ENCODE assay signal across 9 cellular contexts in the genomic region with DNA sequence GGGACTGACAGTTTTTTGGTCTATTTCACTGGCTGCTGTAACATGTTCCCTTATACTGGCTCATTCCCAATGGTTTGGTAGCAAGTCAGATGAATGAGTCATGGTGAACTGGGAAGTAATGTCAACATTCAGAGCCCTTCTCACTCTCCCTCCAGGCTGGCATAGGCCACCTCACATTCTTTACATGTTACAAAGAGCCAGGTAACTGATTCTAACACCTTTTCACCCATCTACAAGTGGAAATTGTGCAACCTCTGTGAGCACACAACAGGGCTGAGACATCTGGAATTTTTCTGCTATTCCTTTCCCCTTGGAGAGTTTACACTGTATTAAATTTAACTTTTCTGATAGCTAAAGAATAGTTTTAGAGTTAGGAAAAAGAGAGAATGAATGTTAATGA.
DNase-seq lines count a peak whose midpoint lies in the region; ATAC-seq and TF ChIP-seq lines count a peak whose summit lies in the region.
"Had no signal": no experiment of that assay in that cellular context is flagged by ENCODE, and none has a peak within 500 bp of the region (broad histone marks: within the 10 kb centered on the region; RNA-seq: fewer than 3 reads in every experiment).

No MANE protein-coding gene starts in this region.

- H3K4me1 Mint-ChIP-seq in memory B cell = peaks cover 3% of the 10 kb centered on the region
- no peaks in the 10 kb centered on the region for H3K4me1 Mint-ChIP-seq in stimulated activated effector memory CD8-positive, alpha-beta T cell treated with anti-CD3 and anti-CD28 coated beads, Interleukin-12 subunit alpha, Interleukin-12 subunit beta, amount 100 ng/mL, for 72 hours

- no peaks in the 10 kb centered on the region for H3K9me3 Mint-ChIP-seq in memory B cell
- H3K9me3 Mint-ChIP-seq in stimulated activated effector memory CD8-positive, alpha-beta T cell treated with anti-CD3 and anti-CD28 coated beads, Interleukin-12 subunit alpha, Interleukin-12 subunit beta, amount 100 ng/mL, for 72 hours = no peaks in the 10 kb centered on the region

- H3K27me3 Mint-ChIP-seq in memory B cell = no peaks in the 10 kb centered on the region

- H3K27ac Mint-ChIP-seq in memory B cell = peak overlapping the region; percentile 8
- no peak overlapping the region for H3K27ac Mint-ChIP-seq in stimulated activated effector memory CD8-positive, alpha-beta T cell treated with anti-CD3 and anti-CD28 coated beads, Interleukin-12 subunit alpha, Interleukin-12 subunit beta, amount 100 ng/mL, for 72 hours

- ATAC-seq in memory B cell (ENCODE audit: low read depth) = no peak
- ATAC-seq in GM21381 (IDR thresholded peaks at IDR 0.05; ENCODE audit: unreplicated experiment) = no peak
- no peak for ATAC-seq in stimulated activated naive CD8-positive, alpha-beta T cell treated with anti-CD3 and anti-CD28 coated beads, Interleukin-15, Interleukin-2, amounts not matched to agents 100 U/mL and 50 U/mL, for 24 hours
- no peak for ATAC-seq in stimulated activated effector memory CD8-positive, alpha-beta T cell treated with anti-CD3 and anti-CD28 coated beads, Interleukin-12 subunit alpha, Interleukin-12 subunit beta, amount 100 ng/mL, for 72 hours
- ATAC-seq in GM18505 (IDR thresholded peaks at IDR 0.05; ENCODE audit: unreplicated experiment) = no peak
- ATAC-seq: activated CD4-positive, CD25-positive, alpha-beta regulatory T cell treated with anti-CD3 and anti-CD28 coated beads, Interleukin-2, amount 50 U/mL, for 24 hours had no signal

- H3K4me3 Mint-ChIP-seq in memory B cell = no peak overlapping the region
- H3K4me3 Mint-ChIP-seq in stimulated activated effector memory CD8-positive, alpha-beta T cell treated with anti-CD3 and anti-CD28 coated beads, Interleukin-12 subunit alpha, Interleukin-12 subunit beta, amount 100 ng/mL, for 72 hours = no peak overlapping the region

- TF ChIP-seq POLR2A in GM18505 (IDR thresholded peaks at IDR 0.05; ENCODE audit: borderline replicate concordance, extremely low read depth, insufficient read depth, insufficient read length) = no peak

- no peaks in the 10 kb centered on the region for H3K36me3 Mint-ChIP-seq in memory B cell
- no peaks in the 10 kb centered on the region for H3K36me3 Mint-ChIP-seq in stimulated activated effector memory CD8-positive, alpha-beta T cell treated with anti-CD3 and anti-CD28 coated beads, Interleukin-12 subunit alpha, Interleukin-12 subunit beta, amount 100 ng/mL, for 72 hours

- DNase-seq in AML-193 (lab: John Stamatoyannopoulos, UW) (peak; percentile 27 to 31), NCI-H2029 (lab: John Stamatoyannopoulos, UW) (peak; percentile 79), dedifferentiated amniotic fluid mesenchymal stem cell (ENCODE audit: extremely low spot score) (peak; percentile 96), memory B cell (ENCODE audit: low spot score in 2 of 2) (no peak)
- DNase-seq in stimulated activated naive CD8-positive, alpha-beta T cell treated with anti-CD3 and anti-CD28 coated beads, Interleukin-15, Interleukin-2, amounts not matched to agents 100 U/mL and 50 U/mL, for 24 hours = no peak
- no peak for DNase-seq in stimulated activated effector memory CD8-positive, alpha-beta T cell treated with anti-CD3 and anti-CD28 coated beads, Interleukin-12 subunit alpha, Interleukin-12 subunit beta, amount 100 ng/mL, for 72 hours (ENCODE audit: low spot score in 2 of 2)

Comparison
In these comparisons a context has a peak if more than half of its experiments do, and no peak if none do; other contexts are left out.
1. DNase-seq: peak in AML-193 (2 of 2), NCI-H2029 (single experiment) and dedifferentiated amniotic fluid mesenchymal stem cell (single experiment); none in memory B cell (0 of 2), stimulated activated naive CD8-positive, alpha-beta T cell treated with anti-CD3 and anti-CD28 coated beads, Interleukin-15, Interleukin-2, amounts not matched to agents 100 U/mL and 50 U/mL, for 24 hours (single experiment) and stimulated activated effector memory CD8-positive, alpha-beta T cell treated with anti-CD3 and anti-CD28 coated beads, Interleukin-12 subunit alpha, Interleukin-12 subunit beta, amount 100 ng/mL, for 72 hours (0 of 2).